Comparison of ENCODE assay signal across 8 cellular contexts in the genomic region with DNA sequence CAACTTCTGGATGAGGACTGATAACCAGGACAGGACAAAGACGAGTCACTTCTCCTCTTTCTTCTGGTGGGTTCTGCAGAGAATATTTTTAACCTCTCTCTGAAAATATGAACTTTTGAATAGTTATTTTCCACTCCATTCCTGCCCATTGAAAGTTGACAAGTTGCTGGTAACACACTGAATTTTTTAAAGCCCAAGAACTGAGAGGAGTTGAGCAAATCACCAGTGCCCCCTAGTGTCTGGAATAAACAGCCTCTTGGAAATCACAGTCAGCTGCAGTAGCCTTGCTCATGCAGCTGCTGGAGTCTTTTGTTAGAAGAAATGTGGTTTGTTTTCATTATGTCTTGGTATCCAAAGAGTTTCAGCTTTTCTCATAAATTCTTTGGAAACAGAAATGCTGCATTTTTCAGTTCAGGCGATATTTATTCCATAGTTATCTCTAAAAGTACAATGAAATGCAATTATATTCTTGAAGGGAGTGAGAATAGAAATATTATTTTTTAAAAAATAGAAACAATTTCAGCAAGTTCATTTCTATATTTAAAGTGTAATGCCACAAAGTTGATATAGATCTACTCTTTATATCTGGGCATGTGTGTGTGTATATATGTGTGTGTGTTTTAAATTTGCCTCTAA.
DNase-seq lines count a peak whose midpoint lies in the region; ATAC-seq and TF ChIP-seq lines count a peak whose summit lies in the region.

No MANE protein-coding gene starts in this region.

- H3K18ac ChIP-seq in neuronal stem cell (ENCODE audit: low read length), result no peak overlapping the region

- peaks cover 23% of the 10 kb centered on the region for H3K4me1 Mint-ChIP-seq in Calu3 (ENCODE audit: low read depth, unreplicated experiment)
- peaks cover 40% of the 10 kb centered on the region for H3K4me1 Mint-ChIP-seq in activated T-cell treated with anti-CD3 and anti-CD28 coated beads, Interleukin-2, amount 50 U/mL, for 24 hours (ENCODE audit: low read depth)

- POLR2A ChIA-PET in PC-9 (lab: Charles Lee; ENCODE audit: unreplicated experiment), result no interaction called here

- H3K36me3 ChIP-seq in PC-9 (ENCODE audit: low read depth) (no peaks in the 10 kb centered on the region), neuronal stem cell (replicated peaks in 1 of 2; ENCODE audit: control insufficient read depth in 2 of 2, insufficient read depth in 2 of 2, low read length in 2 of 2) (no peaks in the 10 kb centered on the region)

- no peak overlapping the region for H2BK15ac ChIP-seq in neuronal stem cell (ENCODE audit: low read length)

- no peak overlapping the region for H4K91ac ChIP-seq in neuronal stem cell (ENCODE audit: low read depth, low read length, poor library complexity)

- no peak overlapping the region for H3K23ac ChIP-seq in neuronal stem cell (ENCODE audit: low read depth, low read length, poor library complexity)

- H3K9ac ChIP-seq in neuronal stem cell (ENCODE audit: low read depth, low read length, poor library complexity), result no peak overlapping the region

- no peaks in the 10 kb centered on the region for H3K9me2 ChIP-seq in PC-9 (ENCODE audit: insufficient read depth)

- no peak overlapping the region for H2BK5ac ChIP-seq in neuronal stem cell (ENCODE audit: low read length)

- H4K8ac ChIP-seq in neuronal stem cell (ENCODE audit: low read depth, low read length), result no peak overlapping the region

- H3K27ac Mint-ChIP-seq in Calu3 (ENCODE audit: unreplicated experiment), result no peak overlapping the region
- H3K27ac Mint-ChIP-seq in activated T-cell treated with anti-CD3 and anti-CD28 coated beads, Interleukin-2, amount 50 U/mL, for 24 hours, result peak overlapping the region; percentile 80

- CTCF ChIA-PET in Calu3 (lab: Charles Lee) (interaction anchor here (1.1 kb wide), 1 partner anchor 252 kb away, joined by 3 read pairs; no protein-coding TSS in a partner anchor), PC-9 (lab: Charles Lee) (interaction anchor here (0.5 to 1.0 kb wide), 5 partner anchors 352 to 1083 kb away, joined by 3 to 5 read pairs (median 3); no protein-coding TSS in a partner anchor)

- no peaks in the 10 kb centered on the region for H3K79me1 ChIP-seq in neuronal stem cell (ENCODE audit: low read depth, low read length)

- ATAC-seq in GM21515 (IDR thresholded peaks at IDR 0.05; ENCODE audit: unreplicated experiment), result peak; percentile 87

- no peaks in the 10 kb centered on the region for H3K36me3 Mint-ChIP-seq in Calu3 (ENCODE audit: insufficient read depth, unreplicated experiment)
- H3K36me3 Mint-ChIP-seq in activated T-cell treated with anti-CD3 and anti-CD28 coated beads, Interleukin-2, amount 50 U/mL, for 24 hours (ENCODE audit: low read depth), result peaks cover 9% of the 10 kb centered on the region

- H2BK120ac ChIP-seq in neuronal stem cell (ENCODE audit: low read depth, low read length), result no peak overlapping the region

- H3K4me3 ChIP-seq in PC-9 (no peak overlapping the region), neuronal stem cell (ENCODE audit: low read length in 2 of 2) (no peak overlapping the region)

- in situ Hi-C loops in KBM-7 (cut with MboI; ENCODE audit: low pct_unique_long_range_greater_than_20kb, low sequenced_read_pairs), result loop anchor here (25.0 kb wide), 1 partner anchor 922 kb away; no protein-coding TSS in a partner anchor

- no peak overlapping the region for H2AFZ ChIP-seq in PC-9
- H2AFZ ChIP-seq in neuronal stem cell (ENCODE audit: low read length), result peak overlapping the region; percentile 31

- H3K9me3 ChIP-seq in PC-9 (ENCODE audit: insufficient read depth, low read depth), result peaks cover 13% of the 10 kb centered on the region; the same call in 1 of the 2 replicates
- peaks cover 0 to 4% of the 10 kb centered on the region in 2 donors for H3K9me3 ChIP-seq in neuronal stem cell (replicated peaks in 1 of 2; ENCODE audit: control insufficient read depth in 2 of 2, insufficient read depth in 1 of 2, low read depth in 1 of 2, low read length in 2 of 2)

- TF ChIP-seq CTCF in Calu3 (IDR thresholded peaks at IDR 0.05; ENCODE audit: unreplicated experiment), result peak; percentile 52
- peak; percentile 98 for TF ChIP-seq CTCF in PC-9 (conservative IDR thresholded peaks at IDR 0.05)

- no peak overlapping the region for H3K4me3 Mint-ChIP-seq in Calu3 (ENCODE audit: low read depth, unreplicated experiment)
- no peak overlapping the region for H3K4me3 Mint-ChIP-seq in activated T-cell treated with anti-CD3 and anti-CD28 coated beads, Interleukin-2, amount 50 U/mL, for 24 hours

- H3F3A ChIP-seq in PC-9 (ENCODE audit: insufficient read depth, low read depth), result no peaks in the 10 kb centered on the region

- peak; percentile 69 for DNase-seq in Calu3
- peak; percentile 88 for DNase-seq in KBM-7
- peak; percentile 64 to 73 for DNase-seq in PC-9
- peak; percentile 45 for DNase-seq in activated T-cell treated with anti-CD3 and anti-CD28 coated beads, Interleukin-2, amount 50 U/mL, for 24 hours
- DNase-seq in fibroblast of peridontal ligament (ENCODE audit: extremely low read depth), result peak; percentile 99
- DNase-seq in neuronal stem cell (ENCODE audit: low spot score), result peak; percentile 80
- peak in 39 of 49 donors; percentile 1 to 79 (median 41) for DNase-seq in substantia nigra (lab: John Stamatoyannopoulos, UW)

- no peaks in the 10 kb centered on the region for H4K20me1 ChIP-seq in PC-9 (ENCODE audit: insufficient read depth)

- no TSS peak for BruUV-seq in Calu3 (replicated peaks; lab: Mats Ljungman, UMichigan)
- no TSS peak for BruUV-seq in PC-9 (replicated peaks; lab: Mats Ljungman, UMichigan)

- H3K27me3 Mint-ChIP-seq in Calu3 (ENCODE audit: unreplicated experiment), result no peaks in the 10 kb centered on the region
- no peaks in the 10 kb centered on the region for H3K27me3 Mint-ChIP-seq in activated T-cell treated with anti-CD3 and anti-CD28 coated beads, Interleukin-2, amount 50 U/mL, for 24 hours

- H2AK5ac ChIP-seq in neuronal stem cell (ENCODE audit: low read depth, low read length), result no peak overlapping the region

- no peak overlapping the region for H3K14ac ChIP-seq in neuronal stem cell (ENCODE audit: low read length)

- peaks cover 11% of the 10 kb centered on the region for H3K4me1 ChIP-seq in PC-9 (replicated peaks; ENCODE audit: insufficient read depth)
- peaks cover 0 to 1% of the 10 kb centered on the region in 2 donors for H3K4me1 ChIP-seq in neuronal stem cell (ENCODE audit: control insufficient read depth in 2 of 2, insufficient read depth in 1 of 2, low read depth in 1 of 2, low read length in 2 of 2)

- WGBS in neuronal stem cell (ENCODE audit: extremely low coverage in 2 of 2, insufficient read length in 2 of 2, insufficient replicate concordance in 1 of 2), 2 donors, result no CpG with 5 or more reads among the region's 2 CpGs

- H3K27ac ChIP-seq in PC-9 (no peak overlapping the region), neuronal stem cell (replicated peaks; ENCODE audit: low read length) (no peak overlapping the region), substantia nigra (ENCODE audit: low read depth, low read length, poor library complexity, severe bottlenecking) (no peak overlapping the region)

- H2BK12ac ChIP-seq in neuronal stem cell (ENCODE audit: low read length), result no peak overlapping the region

- H3K4ac ChIP-seq in neuronal stem cell (ENCODE audit: low read length), result no peak overlapping the region

- peaks cover 2% of the 10 kb centered on the region for H3K9me3 Mint-ChIP-seq in Calu3 (ENCODE audit: low read depth, unreplicated experiment)
- peaks cover 11% of the 10 kb centered on the region for H3K9me3 Mint-ChIP-seq in activated T-cell treated with anti-CD3 and anti-CD28 coated beads, Interleukin-2, amount 50 U/mL, for 24 hours

- intact Hi-C loops in Calu3 (cut with micrococcal nuclease; ENCODE audit: unreplicated experiment) (loop anchor here (1.0 to 5.0 kb wide), 3 partner anchors 275 to 923 kb away; no protein-coding TSS in a partner anchor), PC-9 (cut with micrococcal nuclease; ENCODE audit: unreplicated experiment) (loop anchor here (1.0 to 10.0 kb wide), 8 partner anchors 265 to 1242 kb away; partner anchors contain the start of genes ALCAM and CBLB)

- H3K79me2 ChIP-seq in PC-9 (ENCODE audit: low read depth), result no peaks in the 10 kb centered on the region

- H3K4me2 ChIP-seq in PC-9, result no peak overlapping the region
- no peak overlapping the region for H3K4me2 ChIP-seq in neuronal stem cell (ENCODE audit: insufficient read depth, low read length, poor library complexity, severe bottlenecking)

- H3K27me3 ChIP-seq in PC-9 (ENCODE audit: insufficient read depth, low read depth) (no peaks in the 10 kb centered on the region), neuronal stem cell (ENCODE audit: control insufficient read depth in 3 of 3, insufficient read depth in 3 of 3, low read depth in 1 of 3, low read length in 3 of 3) (no peaks in the 10 kb centered on the region)

Comparison
In these comparisons a context has a peak if more than half of its experiments do, and no peak if none do; other contexts are left out.
1. DNase-seq: peak in every context shown above with its lines; median percentile 99 in fibroblast of peridontal ligament; 88 in KBM-7; 80 in neuronal stem cell; 69 in Calu3; 68 in PC-9; 45 in activated T-cell treated with anti-CD3 and anti-CD28 coated beads, Interleukin-2, amount 50 U/mL, for 24 hours; 41 in substantia nigra.